In genomic region chr9:40992472-40992821, GRCh38 we compare ENCODE assay signal across 8 cellular contexts.
DNase-seq lines count a peak whose midpoint lies in the region; ATAC-seq, FAIRE-seq and TF ChIP-seq lines count a peak whose summit lies in the region.
"Not testable (repeated sequence)": the region's sequence is repeated elsewhere in the genome, so short reads cannot be mapped to it uniquely, and the experiment has no call there.

No MANE protein-coding gene starts in this region.

- peak overlapping the region; percentile 55 for H3K9ac ChIP-seq in iPS-18a (ENCODE audit: low read length)

- ATAC-seq in GM21619 (IDR thresholded peaks at IDR 0.05; ENCODE audit: unreplicated experiment): peak; percentile 39
- ATAC-seq in HG03354 (IDR thresholded peaks at IDR 0.05; ENCODE audit: poor library complexity, severe bottlenecking, unreplicated experiment): peak; percentile 47

- TF ChIP-seq POLR2A in GM12892 (IDR thresholded peaks at IDR 0.05; ENCODE audit: low read depth, low read length): not testable (repeated sequence)

- TF ChIP-seq CTCF in osteocyte (IDR thresholded peaks at IDR 0.05): not testable (repeated sequence)

- peak overlapping the region; percentile 92 for H3K27ac Mint-ChIP-seq in osteocyte (ENCODE audit: unreplicated experiment)

- peaks cover 15% of the 10 kb centered on the region for H3K4me1 Mint-ChIP-seq in osteocyte (ENCODE audit: unreplicated experiment)

- H3K36me3 ChIP-seq in iPS-18a (ENCODE audit: control insufficient read depth, low read depth, low read length): not testable (repeated sequence)

- not testable (repeated sequence) for H3K27me3 Mint-ChIP-seq in osteocyte (ENCODE audit: unreplicated experiment)

- H3K27ac ChIP-seq in iPS-18a (ENCODE audit: low read length): not testable (repeated sequence)

- DNase-seq in GM12892 (ENCODE audit: insufficient read length): peak; percentile 2
- DNase-seq in SK-MEL-5 (ENCODE audit: low read depth, low spot score): peak; percentile 58
- DNase-seq in dermis microvascular lymphatic vessel endothelial cell (ENCODE audit: low read depth in 2 of 2): peak; percentile 65 to 76
- peak; percentile 91 for DNase-seq in osteocyte (ENCODE audit: extremely low spot score, unreplicated experiment)
- peak; percentile 72 for DNase-seq in ureter (ENCODE audit: low spot score)

- H3K27me3 ChIP-seq in iPS-18a (ENCODE audit: control insufficient read depth, insufficient read depth, low read length): not testable (repeated sequence)

- H3K4me3 Mint-ChIP-seq in osteocyte (ENCODE audit: unreplicated experiment): not testable (repeated sequence)

- H3K9me3 Mint-ChIP-seq in osteocyte (ENCODE audit: unreplicated experiment): peaks cover 19% of the 10 kb centered on the region

- in situ Hi-C loops in SK-MEL-5 (cut with HindIII; ENCODE audit: low pct_unique_long_range_greater_than_20kb, low sequenced_read_pairs): not testable (repeated sequence)

- FAIRE-seq in GM12892 (lab: Jason Lieb, UNC): not testable (repeated sequence)

- not testable (repeated sequence) for H3K9me3 ChIP-seq in iPS-18a (ENCODE audit: control insufficient read depth, low read depth, low read length)

- not testable (repeated sequence) for H3K4me1 ChIP-seq in iPS-18a (ENCODE audit: control insufficient read depth, low read depth, low read length)

- peak overlapping the region; percentile 54 for H3K4me3 ChIP-seq in iPS-18a (ENCODE audit: low read length)

- not testable (repeated sequence) for H3K36me3 Mint-ChIP-seq in osteocyte (ENCODE audit: unreplicated experiment)

Comparison
In these comparisons a context has a peak if more than half of its experiments do, and no peak if none do; other contexts are left out.
1. DNase-seq: peak in every context shown above with its lines; median percentile 91 in osteocyte; 72 in ureter; 70 in dermis microvascular lymphatic vessel endothelial cell; 58 in SK-MEL-5; 2 in GM12892.